In genomic region chr4:94911141-94911540, GRCh38 we compare ENCODE assay signal across 16 cellular contexts.
"Had no signal": no experiment of that assay in that cellular context is flagged by ENCODE, and none has a peak within 500 bp of the region (broad histone marks: within the 10 kb centered on the region; RNA-seq: fewer than 3 reads in every experiment).

No MANE protein-coding gene starts in this region.

- H3K4me3 Mint-ChIP-seq: activated CD4-positive, alpha-beta T cell treated with anti-CD3 and anti-CD28 coated beads, Interleukin-2, amount 10 ng/mL, durations not matched to agents 24 days and 14 days; activated naive CD8-positive, alpha-beta T cell treated with anti-CD3 and anti-CD28 coated beads, Interleukin-2, amount 10 ng/mL, durations not matched to agents 7 days and 5 days; activated T-helper 1 cell treated with anti-CD3 and anti-CD28 coated beads, Interleukin-12 subunit alpha, Interleukin-12 subunit beta, Interleukin-2, Interleukin-4 antibody, amounts not matched to agents 30 ng/mL and 10 ng/mL and 1 ng/mL, durations not matched to agents 14 hours and 24 hours and 36 hours; brain; naive B cell had no signal

- H3K27me3 ChIP-seq: colonic mucosa had no signal

- DNase-seq: activated CD4-positive, alpha-beta T cell treated with anti-CD3 and anti-CD28 coated beads, Interleukin-2, amount 10 ng/mL, durations not matched to agents 24 days and 14 days; activated CD4-positive, CD25-positive, alpha-beta regulatory T cell; activated CD8-positive, alpha-beta memory T cell treated with anti-CD3 and anti-CD28 coated beads for 24 hours; activated naive CD4-positive, alpha-beta T cell; activated naive CD8-positive, alpha-beta T cell treated with anti-CD3 and anti-CD28 coated beads, Interleukin-2, amount 10 ng/mL, durations not matched to agents 7 days and 5 days; central memory CD4-positive, alpha-beta T cell; colonic mucosa; naive B cell; retina; stimulated activated CD4-positive, alpha-beta T cell treated with anti-CD3 and anti-CD28 coated beads, Interleukin-12 subunit alpha, Interleukin-12 subunit beta, amount 100 ng/mL, for 4 hours; stimulated activated CD4-positive, alpha-beta T cell treated with anti-CD3 and anti-CD28 coated beads, Interleukin-2, amount 100 ng/mL, for 24 hours had no signal

- H3K27ac Mint-ChIP-seq: activated CD4-positive, alpha-beta T cell treated with anti-CD3 and anti-CD28 coated beads, Interleukin-2, amount 10 ng/mL, durations not matched to agents 24 days and 14 days; activated naive CD8-positive, alpha-beta T cell treated with anti-CD3 and anti-CD28 coated beads, Interleukin-2, amount 10 ng/mL, durations not matched to agents 7 days and 5 days; activated T-helper 1 cell treated with anti-CD3 and anti-CD28 coated beads, Interleukin-12 subunit alpha, Interleukin-12 subunit beta, Interleukin-2, Interleukin-4 antibody, amounts not matched to agents 30 ng/mL and 10 ng/mL and 1 ng/mL, durations not matched to agents 14 hours and 24 hours and 36 hours; brain; naive B cell had no signal

- H3K4me3 ChIP-seq: colonic mucosa had no signal

- H3K4me1 Mint-ChIP-seq: brain, naive B cell had no signal

- H3K9me3 ChIP-seq: colonic mucosa had no signal

- H3K27ac ChIP-seq: colonic mucosa, parathyroid adenoma had no signal

- H3K4me1 ChIP-seq: colonic mucosa, parathyroid adenoma had no signal

- H3K36me3 ChIP-seq: colonic mucosa had no signal

- H3K27me3 Mint-ChIP-seq: activated CD4-positive, alpha-beta T cell treated with anti-CD3 and anti-CD28 coated beads, Interleukin-2, amount 10 ng/mL, durations not matched to agents 24 days and 14 days; brain; naive B cell had no signal

- ATAC-seq: esophagus mucosa, left lobe of liver had no signal
